Comparison of ENCODE assay signal across 9 cellular contexts in genomic region chr4:147822128-147822527, GRCh38.
A peak's percentile ranks its signal among the peaks of the same experiment; 100 is the strongest.
DNase-seq lines count a peak whose midpoint lies in the region; ATAC-seq and TF ChIP-seq lines count a peak whose summit lies in the region.
"Had no signal": no experiment of that assay in that cellular context is flagged by ENCODE, and none has a peak within 500 bp of the region (broad histone marks: within the 10 kb centered on the region; RNA-seq: fewer than 3 reads in every experiment).

No MANE protein-coding gene starts in this region.

- H3K4me3 ChIP-seq in HEK293 (ENCODE audit: low read depth, low read length) (no peak overlapping the region), stomach smooth muscle (ENCODE audit: low read length in 2 of 2) (no peak overlapping the region), WERI-Rb-1 (ENCODE audit: low read depth, low read length) (no peak overlapping the region)
- no peak overlapping the region for H3K4me3 ChIP-seq in naive thymus-derived CD4-positive, alpha-beta T cell (ENCODE audit: low read length)
- H3K4me3 ChIP-seq: SK-N-MC had no signal

- no peaks in the 10 kb centered on the region for H3K9me3 ChIP-seq in HEK293 (ENCODE audit: control insufficient read depth, insufficient read depth, low read depth, low read length)
- H3K9me3 ChIP-seq in stomach smooth muscle (ENCODE audit: control insufficient read depth in 2 of 2, low read length in 2 of 2), result no peaks in the 10 kb centered on the region
- H3K9me3 ChIP-seq in naive thymus-derived CD4-positive, alpha-beta T cell (ENCODE audit: control insufficient read depth in 2 of 3, low read length in 3 of 3), result no peaks in the 10 kb centered on the region
- peaks cover 2% of the 10 kb centered on the region for H3K9me3 ChIP-seq in WERI-Rb-1 (ENCODE audit: severe bottlenecking)

- H3K27me3 ChIP-seq in stomach smooth muscle (ENCODE audit: control insufficient read depth in 1 of 2, insufficient read depth in 2 of 2, low read length in 2 of 2) (no peaks in the 10 kb centered on the region), WERI-Rb-1 (ENCODE audit: insufficient read depth, low read depth, severe bottlenecking) (no peaks in the 10 kb centered on the region)
- H3K27me3 ChIP-seq in naive thymus-derived CD4-positive, alpha-beta T cell (ENCODE audit: control insufficient read depth in 2 of 2, insufficient read depth in 2 of 2, low read length in 2 of 2), result no peaks in the 10 kb centered on the region

- H3K9ac ChIP-seq in stomach smooth muscle (ENCODE audit: low read length in 2 of 2), result no peak overlapping the region

- H3K4me1 Mint-ChIP-seq in naive thymus-derived CD4-positive, alpha-beta T cell, result peaks cover 0 to 5% (median 0%) of the 10 kb centered on the region in 7 donors

- H3K27ac ChIP-seq in HEK293 (ENCODE audit: extremely low read depth, low read depth, low read length), result peak overlapping the region; percentile 41; the same call in 1 of the 2 replicates
- peak overlapping the region; percentile 30; the same call in 1 of the 2 replicates for H3K27ac ChIP-seq in VCaP
- H3K27ac ChIP-seq in stomach smooth muscle (ENCODE audit: low read length), result peak overlapping the region; percentile 70
- no peak overlapping the region for H3K27ac ChIP-seq in naive thymus-derived CD4-positive, alpha-beta T cell (ENCODE audit: low read depth, low read length)
- H3K27ac ChIP-seq in WERI-Rb-1, result no peak overlapping the region
- H3K27ac ChIP-seq: SK-N-MC had no signal

- H3K27ac Mint-ChIP-seq in naive thymus-derived CD4-positive, alpha-beta T cell, result no peak overlapping the region

- no peak overlapping the region for H3K4me3 Mint-ChIP-seq in naive thymus-derived CD4-positive, alpha-beta T cell

- H3K4me1 ChIP-seq in HEK293 (ENCODE audit: control insufficient read depth, insufficient read depth, low read length) (peaks cover 25% of the 10 kb centered on the region), stomach smooth muscle (ENCODE audit: control insufficient read depth, insufficient read depth, low read length) (peaks cover 48% of the 10 kb centered on the region)
- H3K4me1 ChIP-seq in naive thymus-derived CD4-positive, alpha-beta T cell (ENCODE audit: control insufficient read depth in 2 of 2, insufficient read depth in 2 of 2, low read length in 2 of 2), result no peaks in the 10 kb centered on the region

- no peaks in the 10 kb centered on the region for H3K27me3 Mint-ChIP-seq in naive thymus-derived CD4-positive, alpha-beta T cell

- H3K36me3 ChIP-seq in HEK293 (ENCODE audit: control insufficient read depth in 2 of 2, insufficient read depth in 1 of 2, low read length in 2 of 2) (peaks cover 0 to 7% of the 10 kb centered on the region in 2 experiments; a peak in 1 of 3 replicates), stomach smooth muscle (ENCODE audit: control insufficient read depth in 2 of 2, insufficient read depth in 2 of 2, low read length in 2 of 2) (peaks cover 7 to 8% of the 10 kb centered on the region in 2 donors), WERI-Rb-1 (peaks cover 23% of the 10 kb centered on the region)
- no peaks in the 10 kb centered on the region for H3K36me3 ChIP-seq in naive thymus-derived CD4-positive, alpha-beta T cell (ENCODE audit: control insufficient read depth in 2 of 3, insufficient read depth in 3 of 3, low read length in 3 of 3)

- DNase-seq in left ventricle myocardium superior, result peak; percentile 88
- no peak for DNase-seq in naive thymus-derived CD4-positive, alpha-beta T cell
- DNase-seq in NK-92 treated with Interleukin-12 subunit alpha and Interleukin-12 subunit beta, amount 100 ng/mL, for 24 hours (lab: John Stamatoyannopoulos, UW), result no peak
- DNase-seq in WERI-Rb-1, result no peak

- H3K36me3 Mint-ChIP-seq in naive thymus-derived CD4-positive, alpha-beta T cell, result peaks cover 0 to 17% (median 3%) of the 10 kb centered on the region in 5 donors

- POLR2A ChIA-PET in HEK293 (lab: Yijun Ruan, JAX), result no interaction called here
- POLR2A ChIA-PET in naive thymus-derived CD4-positive, alpha-beta T cell (lab: Charles Lee), result no interaction called here

- no peak for TF ChIP-seq CTCF in HEK293 (tag by site-specific recombination; IDR thresholded peaks at IDR 0.05)
- TF ChIP-seq CTCF in VCaP (conservative IDR thresholded peaks at IDR 0.05), result no peak
- no peak for TF ChIP-seq CTCF in WERI-Rb-1 (IDR thresholded peaks at IDR 0.05; ENCODE audit: low read depth, low read length)

- intact Hi-C loops in left ventricle myocardium superior (cut with micrococcal nuclease), result no loop called here
- intact Hi-C loops in naive thymus-derived CD4-positive, alpha-beta T cell (cut with micrococcal nuclease), result no loop called here

- peaks cover 0 to 2% (median 0%) of the 10 kb centered on the region in 11 donors for H3K9me3 Mint-ChIP-seq in naive thymus-derived CD4-positive, alpha-beta T cell

- CTCF ChIA-PET in HEK293 (lab: Yijun Ruan, JAX), result interaction anchor here (0.6 to 1.6 kb wide), 4 partner anchors 22 to 90 kb away, joined by 3 to 7 read pairs (median 3); no protein-coding TSS in a partner anchor
- CTCF ChIA-PET in naive thymus-derived CD4-positive, alpha-beta T cell (lab: Charles Lee), result no interaction called here

- peak; percentile 81 for ATAC-seq in left ventricle myocardium superior
- no peak for ATAC-seq in naive thymus-derived CD4-positive, alpha-beta T cell
- no peak for ATAC-seq in GM19397 (IDR thresholded peaks at IDR 0.05; ENCODE audit: unreplicated experiment)

TF ChIP-seq in HEK293, 187 proteins besides CTCF, POLR2A, EP300 and RAD21:
- peak; percentile 72; the same call in 1 of the 2 replicates for TF ChIP-seq ZNF10 (tag by site-specific recombination; IDR thresholded peaks at IDR 0.05)
- peak; percentile 45; the same call in 1 of the 2 replicates for TF ChIP-seq ZBTB48 (tag by site-specific recombination; IDR thresholded peaks at IDR 0.05)
- 0 out of 2 replicates have a peak, but pooled peaks have one; percentile 20 for TF ChIP-seq PRDM10 (tag by site-specific recombination; IDR thresholded peaks at IDR 0.05)
- TF ChIP-seq ZNF600 (tag by site-specific recombination; IDR thresholded peaks at IDR 0.05), result peak; percentile 90
- TF ChIP-seq PRDM1 (tag by site-specific recombination; IDR thresholded peaks at IDR 0.05), result peak; percentile 40; the same call in 1 of the 2 replicates
- 0 out of 2 replicates have a peak, but pooled peaks have one; percentile 28 for TF ChIP-seq SP7 (tag by site-specific recombination; IDR thresholded peaks at IDR 0.05)
- no peak for TF ChIP-seq SALL2 (tag by site-specific recombination; IDR thresholded peaks at IDR 0.05; ENCODE audit: borderline replicate concordance)
- TF ChIP-seq ZNF571 (tag by site-specific recombination; IDR thresholded peaks at IDR 0.05), result no peak
- 0 out of 2 replicates have a peak, but pooled peaks have one; percentile 43 for TF ChIP-seq IKZF3 (tag by site-specific recombination; IDR thresholded peaks at IDR 0.05)

Comparison
In these comparisons a context has a peak if more than half of its experiments do, and no peak if none do; other contexts are left out.
1. H3K27ac ChIP-seq: peak in HEK293 (single experiment), VCaP (single experiment) and stomach smooth muscle (single experiment); none in naive thymus-derived CD4-positive, alpha-beta T cell (single experiment) and WERI-Rb-1 (single experiment).